21 cellular contexts compared by ENCODE assay signal in the genomic region with DNA sequence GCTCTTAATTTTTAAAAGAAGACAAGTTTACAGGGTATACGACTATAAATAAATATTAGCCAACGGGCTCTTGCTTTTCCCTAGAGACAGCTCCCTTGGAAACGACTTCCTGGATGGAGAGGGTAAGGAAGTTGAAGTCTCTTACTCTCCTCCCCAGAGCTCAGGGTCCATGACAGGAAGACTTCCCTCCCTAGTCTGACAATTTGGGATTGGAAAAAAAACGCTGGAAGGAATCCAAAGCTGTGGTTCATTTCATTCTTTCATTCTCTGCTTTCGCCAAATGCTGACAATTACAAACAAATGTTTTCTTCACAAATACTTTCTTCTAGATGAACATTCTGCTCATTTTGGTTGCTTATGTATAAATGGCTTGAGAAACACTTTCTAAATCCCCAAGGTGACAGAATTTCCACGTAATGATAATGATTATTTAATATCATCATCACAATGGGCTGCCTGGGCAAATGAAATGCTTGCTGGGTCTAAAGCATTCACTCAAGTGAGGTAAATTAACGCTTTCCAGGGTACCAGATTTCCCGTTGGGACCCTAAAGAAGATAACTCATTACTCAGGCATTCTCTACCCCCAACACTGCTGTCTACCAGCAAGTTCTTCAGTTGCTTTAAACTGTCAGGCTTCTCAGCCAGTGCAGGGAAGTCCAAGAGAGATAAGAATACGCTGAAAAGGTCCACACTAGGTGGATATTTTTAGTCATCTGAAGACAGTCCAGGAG.
DNase-seq lines count a peak whose midpoint lies in the region; ATAC-seq and TF ChIP-seq lines count a peak whose summit lies in the region.
"Had no signal": no experiment of that assay in that cellular context is flagged by ENCODE, and none has a peak within 500 bp of the region (broad histone marks: within the 10 kb centered on the region; RNA-seq: fewer than 3 reads in every experiment).

No MANE protein-coding gene starts in this region.

- H3K9ac ChIP-seq in subcutaneous abdominal adipose tissue (ENCODE audit: low read length in 5 of 5): no peak overlapping the region

- peak overlapping the region; percentile 9 for H3K4me2 ChIP-seq in hepatocyte

- H3K9me3 Mint-ChIP-seq in natural killer cell: no peaks in the 10 kb centered on the region

- intact Hi-C loops in natural killer cell (cut with micrococcal nuclease): no loop called here

- peak; percentile 24 for DNase-seq in GM04503 (ENCODE audit: low read depth)
- DNase-seq in cardiac fibroblast (ENCODE audit: low read depth in 2 of 2): peak; percentile 48 to 79
- DNase-seq in hepatocyte (ENCODE audit: low spot score): peak; percentile 34
- no peak for DNase-seq in NCI-H510A (lab: John Stamatoyannopoulos, UW)
- DNase-seq in natural killer cell: no peak
- DNase-seq in NCI-H526 (lab: John Stamatoyannopoulos, UW): no peak
- no peak for DNase-seq in stimulated activated naive CD4-positive, alpha-beta T cell (lab: John Stamatoyannopoulos, UW)
- DNase-seq: activated CD8-positive, alpha-beta memory T cell treated with anti-CD3 and anti-CD28 coated beads, Interleukin-2, amount 10 ng/mL, durations not matched to agents 7 days and 5 days; activated effector memory CD4-positive, alpha-beta T cell treated with Interleukin-2 at 50 U/mL for 16 hours; anterior cingulate cortex; CD4-positive, CD25-positive, alpha-beta regulatory T cell; hippocampal formation; kidney; midbrain; NCI-H1048; nucleus accumbens; SHP77; small intestine; T-helper 17 cell had no signal

- 65% methylated on average over 9 of the region's 9 CpGs for WGBS in hepatocyte (ENCODE audit: low lambda C conversion rate, missing lambda C conversion rate)

- H3K27me3 ChIP-seq in hepatocyte: no peaks in the 10 kb centered on the region
- H3K27me3 ChIP-seq in subcutaneous abdominal adipose tissue (ENCODE audit: control insufficient read depth in 5 of 5, insufficient read depth in 4 of 5, low read length in 5 of 5): no peaks in the 10 kb centered on the region

- ATAC-seq in natural killer cell: no peak
- ATAC-seq: activated CD8-positive, alpha-beta memory T cell treated with anti-CD3 and anti-CD28 coated beads, Interleukin-2, amount 10 ng/mL, durations not matched to agents 7 days and 5 days; T-helper 17 cell had no signal

- no peak overlapping the region for H2AFZ ChIP-seq in hepatocyte

- no peak overlapping the region for H3K4me3 Mint-ChIP-seq in natural killer cell
- H3K4me3 Mint-ChIP-seq: activated CD8-positive, alpha-beta memory T cell treated with anti-CD3 and anti-CD28 coated beads, Interleukin-2, amount 10 ng/mL, durations not matched to agents 7 days and 5 days; CD4-positive, CD25-positive, alpha-beta regulatory T cell; T-helper 17 cell had no signal

- H3K4me1 ChIP-seq in hepatocyte (ENCODE audit: insufficient read depth) (peaks cover 14% of the 10 kb centered on the region), subcutaneous abdominal adipose tissue (ENCODE audit: control insufficient read depth in 5 of 5, insufficient read depth in 5 of 5, low read length in 5 of 5) (peaks cover 0 to 34% (median 29%) of the 10 kb centered on the region in 5 donors)

- no peak overlapping the region for H3K4me3 ChIP-seq in cardiac fibroblast (replicated peaks in 1 of 2; ENCODE audit: low read depth in 2 of 2, low read length in 2 of 2)
- H3K4me3 ChIP-seq in hepatocyte: no peak overlapping the region
- H3K4me3 ChIP-seq in subcutaneous abdominal adipose tissue (ENCODE audit: low read depth in 1 of 5, low read length in 5 of 5): no peak overlapping the region

- H3K9me2 ChIP-seq in hepatocyte (replicated peaks; ENCODE audit: insufficient read depth): no peaks in the 10 kb centered on the region

- peaks cover 0 to 5% of the 10 kb centered on the region in 2 donors for H3K27me3 Mint-ChIP-seq in natural killer cell (ENCODE audit: low read depth in 2 of 2)

- H3K27ac Mint-ChIP-seq in natural killer cell: no peak overlapping the region
- H3K27ac Mint-ChIP-seq: activated CD8-positive, alpha-beta memory T cell treated with anti-CD3 and anti-CD28 coated beads, Interleukin-2, amount 10 ng/mL, durations not matched to agents 7 days and 5 days; CD4-positive, CD25-positive, alpha-beta regulatory T cell; T-helper 17 cell had no signal

- no peak for TF ChIP-seq CTCF in cardiac fibroblast (IDR thresholded peaks at IDR 0.05; ENCODE audit: low read depth, low read length)
- TF ChIP-seq CTCF in hepatocyte (IDR thresholded peaks at IDR 0.05; ENCODE audit: poor library complexity): no peak
- TF ChIP-seq CTCF in natural killer cell (IDR thresholded peaks at IDR 0.05): no peak

- H3K4me1 Mint-ChIP-seq in natural killer cell: no peaks in the 10 kb centered on the region
- H3K4me1 Mint-ChIP-seq: activated CD8-positive, alpha-beta memory T cell treated with anti-CD3 and anti-CD28 coated beads, Interleukin-2, amount 10 ng/mL, durations not matched to agents 7 days and 5 days; CD4-positive, CD25-positive, alpha-beta regulatory T cell; T-helper 17 cell had no signal

- H3K9me3 ChIP-seq in hepatocyte (ENCODE audit: low read depth) (no peaks in the 10 kb centered on the region), subcutaneous abdominal adipose tissue (ENCODE audit: control insufficient read depth in 5 of 5, low read length in 5 of 5) (no peaks in the 10 kb centered on the region)

- H3K36me3 Mint-ChIP-seq in natural killer cell: no peaks in the 10 kb centered on the region
- H3K36me3 Mint-ChIP-seq: activated CD8-positive, alpha-beta memory T cell treated with anti-CD3 and anti-CD28 coated beads, Interleukin-2, amount 10 ng/mL, durations not matched to agents 7 days and 5 days; CD4-positive, CD25-positive, alpha-beta regulatory T cell had no signal

- no peaks in the 10 kb centered on the region for H3K36me3 ChIP-seq in hepatocyte (replicated peaks; ENCODE audit: insufficient read depth, low read depth)
- no peaks in the 10 kb centered on the region for H3K36me3 ChIP-seq in subcutaneous abdominal adipose tissue (ENCODE audit: control insufficient read depth in 5 of 5, insufficient read depth in 5 of 5, low read length in 5 of 5)

- H3K79me2 ChIP-seq in hepatocyte: no peaks in the 10 kb centered on the region

- no peak overlapping the region for H3K27ac ChIP-seq in hepatocyte
- peak overlapping the region; percentile 20 for H3K27ac ChIP-seq in subcutaneous abdominal adipose tissue (ENCODE audit: low read depth, low read length)
- H3K27ac ChIP-seq: epithelial cell of prostate had no signal

- no peaks in the 10 kb centered on the region for H4K20me1 ChIP-seq in hepatocyte (ENCODE audit: insufficient read depth, poor library complexity, severe bottlenecking)

Comparison
In these comparisons a context has a peak if more than half of its experiments do, and no peak if none do; other contexts are left out.
1. DNase-seq: peak in GM04503 (single experiment), cardiac fibroblast (2 of 2) and hepatocyte (single experiment); none in NCI-H510A (single experiment), natural killer cell (single experiment), NCI-H526 (0 of 2) and stimulated activated naive CD4-positive, alpha-beta T cell (0 of 6).